ENCODE assay signal across 8 cellular contexts in genomic region chr13:106917673-106918652, GRCh38.
DNase-seq lines count a peak whose midpoint lies in the region; ATAC-seq, FAIRE-seq and TF ChIP-seq lines count a peak whose summit lies in the region.

No MANE protein-coding gene starts in this region.

- no peaks in the 10 kb centered on the region for H3K9me3 ChIP-seq in vagina

- FAIRE-seq in G401.6 (lab: Jason Lieb, UNC), result peak; percentile 8

- H3K9me3 Mint-ChIP-seq in T-helper 2 cell treated with Interferon-gamma antibody and Interleukin-4, amounts not matched to agents 5 μg/mL and 100 μg/mL, for 36 hours, result no peaks in the 10 kb centered on the region

- no peaks in the 10 kb centered on the region for H3K27me3 ChIP-seq in vagina

- peak; percentile 49 to 93 (median 83) for TF ChIP-seq CTCF in vagina (IDR thresholded peaks at IDR 0.05)

- H3K36me3 Mint-ChIP-seq in T-helper 2 cell treated with Interferon-gamma antibody and Interleukin-4, amounts not matched to agents 5 μg/mL and 100 μg/mL, for 36 hours (ENCODE audit: low read depth), result no peaks in the 10 kb centered on the region

- DNase-seq in KG1 (lab: John Stamatoyannopoulos, UW), result peak; percentile 80
- DNase-seq in T-helper 2 cell treated with Interferon-gamma antibody and Interleukin-4, amounts not matched to agents 5 μg/mL and 100 μg/mL, for 36 hours (ENCODE audit: low spot score), result peak; percentile 69
- peak; percentile 94 for DNase-seq in astrocyte of the hippocampus (ENCODE audit: low read depth, low spot score)
- peak; percentile 47 to 76 for DNase-seq in hippocampal formation (lab: John Stamatoyannopoulos, UW)
- peak; percentile 23 for DNase-seq in renal cortical epithelial cell (ENCODE audit: low read depth)
- DNase-seq in vagina (ENCODE audit: extremely low spot score in 2 of 2), result no peak

- ATAC-seq in GM21737 (IDR thresholded peaks at IDR 0.05; ENCODE audit: unreplicated experiment), result peak; percentile 98

- H3K36me3 ChIP-seq in vagina, result no peaks in the 10 kb centered on the region

- H3K27me3 Mint-ChIP-seq in T-helper 2 cell treated with Interferon-gamma antibody and Interleukin-4, amounts not matched to agents 5 μg/mL and 100 μg/mL, for 36 hours (ENCODE audit: low read depth), result peaks cover 16% of the 10 kb centered on the region

- intact Hi-C loops in vagina (cut with DNase I), result loop anchor here (10.0 kb wide), 1 partner anchor 383 kb away; the partner anchor contains the start of gene EFNB2

- H3K27ac Mint-ChIP-seq in T-helper 2 cell treated with Interferon-gamma antibody and Interleukin-4, amounts not matched to agents 5 μg/mL and 100 μg/mL, for 36 hours, result peak overlapping the region; percentile 26

- peak overlapping the region; percentile 82 for H3K4me3 Mint-ChIP-seq in T-helper 2 cell treated with Interferon-gamma antibody and Interleukin-4, amounts not matched to agents 5 μg/mL and 100 μg/mL, for 36 hours

- H3K27ac ChIP-seq in vagina, result peak overlapping the region; percentile 89

- H3K4me1 Mint-ChIP-seq in T-helper 2 cell treated with Interferon-gamma antibody and Interleukin-4, amounts not matched to agents 5 μg/mL and 100 μg/mL, for 36 hours (ENCODE audit: low read depth), result peaks cover 4% of the 10 kb centered on the region

- no peak for TF ChIP-seq POLR2A in vagina (IDR thresholded peaks at IDR 0.05)

- H3K4me3 ChIP-seq in vagina, result peak overlapping the region; percentile 48 to 76

- no peaks in the 10 kb centered on the region for H3K4me1 ChIP-seq in vagina

Comparison
In these comparisons a context has a peak if more than half of its experiments do, and no peak if none do; other contexts are left out.
1. DNase-seq: peak in KG1 (single experiment), T-helper 2 cell treated with Interferon-gamma antibody and Interleukin-4, amounts not matched to agents 5 μg/mL and 100 μg/mL, for 36 hours (single experiment), astrocyte of the hippocampus (single experiment), hippocampal formation (2 of 2) and renal cortical epithelial cell (single experiment); none in vagina (0 of 2).